Comparison of ENCODE assay signal across 18 cellular contexts in genomic region chr3:49769926-49770325, GRCh38. TPM values are rescaled to one million over a fixed set of nuclear protein-coding genes. Genes with fewer than 3 reads are reported as not detected.
"Had no signal": no experiment of that assay in that cellular context is flagged by ENCODE, and none has a peak within 500 bp of the region (broad histone marks: within the 10 kb centered on the region; RNA-seq: fewer than 3 reads in every experiment).

No MANE protein-coding gene starts in this region.

- H3K9me3 ChIP-seq: colonic mucosa, prostate gland, right atrium auricular region, thoracic aorta, upper lobe of right lung had no signal

- H3K27ac Mint-ChIP-seq: activated CD4-positive, alpha-beta T cell treated with anti-CD3 and anti-CD28 coated beads, Interleukin-2, amount 10 ng/mL, durations not matched to agents 7 days and 5 days; endodermal cell had no signal

- H3K27ac ChIP-seq: colonic mucosa, epithelial cell of prostate, hepatocyte, prostate gland, right atrium auricular region, thoracic aorta, upper lobe of right lung had no signal

- H3K36me3 ChIP-seq: colonic mucosa, prostate gland, right atrium auricular region, thoracic aorta had no signal

- H3K27me3 ChIP-seq: colonic mucosa, hepatocyte, right atrium auricular region, upper lobe of right lung had no signal

- DNase-seq: activated CD4-positive, alpha-beta T cell treated with anti-CD3 and anti-CD28 coated beads, Interleukin-2, amount 10 ng/mL, durations not matched to agents 7 days and 5 days; activated effector memory CD4-positive, alpha-beta T cell treated with anti-CD3 and anti-CD28 coated beads, Interleukin-2, amount 50 U/mL, for 16 hours; activated T-cell treated with anti-CD3 and anti-CD28 coated beads, Interleukin-2, amount 50 U/mL, for 4 hours; anterior cingulate cortex; central memory CD4-positive, alpha-beta T cell; colonic mucosa; endodermal cell; nephron progenitor cell; T1000; upper lobe of right lung had no signal

- H3K4me3 Mint-ChIP-seq: activated CD4-positive, alpha-beta T cell treated with anti-CD3 and anti-CD28 coated beads, Interleukin-2, amount 10 ng/mL, durations not matched to agents 7 days and 5 days; activated T-cell treated with anti-CD3 and anti-CD28 coated beads, Interleukin-2, amount 50 U/mL, for 4 hours; brain; endodermal cell; nephron progenitor cell had no signal

- H3K27me3 Mint-ChIP-seq: activated CD4-positive, alpha-beta T cell treated with anti-CD3 and anti-CD28 coated beads, Interleukin-2, amount 10 ng/mL, durations not matched to agents 7 days and 5 days; brain had no signal

- H2AFZ ChIP-seq: hepatocyte had no signal

- H3K4me1 ChIP-seq: colonic mucosa, prostate gland, right atrium auricular region had no signal

- H3K4me1 Mint-ChIP-seq: endodermal cell, nephron progenitor cell had no signal

- ATAC-seq: activated T-cell treated with anti-CD3 and anti-CD28 coated beads, Interleukin-2, amount 50 U/mL, for 4 hours; upper lobe of right lung had no signal

- H3K4me2 ChIP-seq: hepatocyte had no signal

- H3K9me3 Mint-ChIP-seq: activated CD4-positive, alpha-beta T cell treated with anti-CD3 and anti-CD28 coated beads, Interleukin-2, amount 10 ng/mL, durations not matched to agents 7 days and 5 days; activated T-cell treated with anti-CD3 and anti-CD28 coated beads, Interleukin-2, amount 50 U/mL, for 4 hours; endodermal cell had no signal

- H3K4me3 ChIP-seq: colonic mucosa, hepatocyte, prostate gland, right atrium auricular region, thoracic aorta, upper lobe of right lung had no signal

RNA-seq across cellular contexts. Expression of gene CDHR4, which starts 29.7 kb away (rescaled TPM):
- total RNA-seq: activated T-cell treated with anti-CD3 and anti-CD28 coated beads, Interleukin-2, amount 50 U/mL, for 4 hours; colonic mucosa; endodermal cell; mesenteric fat pad; prostate gland; skeletal muscle tissue; upper lobe of right lung had no signal

RNA-seq across cellular contexts. Expression of gene INKA1, which starts 33.1 kb away (rescaled TPM):
- total RNA-seq: endodermal cell had no signal
